Comparison of ENCODE assay signal across 15 cellular contexts in the genomic region with DNA sequence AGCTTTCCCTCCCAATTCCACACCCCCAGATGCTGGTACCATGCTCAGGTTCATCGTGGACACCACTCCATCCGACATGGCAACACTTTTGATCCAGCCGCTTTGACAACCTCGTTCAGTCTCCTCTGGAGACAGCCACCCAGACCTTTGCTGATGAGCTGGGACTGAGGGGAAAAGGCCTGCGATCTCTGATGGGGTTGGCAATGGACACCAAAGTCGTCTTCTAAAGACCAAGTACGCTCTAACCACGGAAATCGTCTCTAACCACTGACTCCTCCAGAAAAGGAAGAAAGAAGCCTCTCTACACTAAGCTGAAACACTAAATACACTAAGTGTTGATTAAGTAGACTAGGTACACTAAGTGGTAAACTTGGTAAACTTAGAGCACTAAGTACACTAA. TPM values are rescaled to one million over a fixed set of nuclear protein-coding genes. Genes with fewer than 3 reads are reported as not detected.
A peak's percentile ranks its signal among the peaks of the same experiment; 100 is the strongest.
DNase-seq lines count a peak whose midpoint lies in the region; ATAC-seq, FAIRE-seq and TF ChIP-seq lines count a peak whose summit lies in the region.
"Had no signal": no experiment of that assay in that cellular context is flagged by ENCODE, and none has a peak within 500 bp of the region (broad histone marks: within the 10 kb centered on the region; RNA-seq: fewer than 3 reads in every experiment).

No MANE protein-coding gene starts in this region.

- peak overlapping the region; percentile 12 to 92 for H3K4me3 Mint-ChIP-seq in CD14-positive monocyte
- H3K4me3 Mint-ChIP-seq in T-cell = peak overlapping the region in 1 of 3 donors; percentile 81
- peak overlapping the region in 7 of 10 donors; percentile 30 to 94 (median 55) for H3K4me3 Mint-ChIP-seq in naive thymus-derived CD4-positive, alpha-beta T cell

- H3K27ac ChIP-seq in naive thymus-derived CD4-positive, alpha-beta T cell (ENCODE audit: low read depth, low read length) = no peak overlapping the region
- H3K27ac ChIP-seq: left lung, parathyroid adenoma had no signal

- peak in 3 of 4 experiments; percentile 8 to 39 (median 38) for ATAC-seq in T-cell (replicated peaks in 1 of 4)
- no peak for ATAC-seq in naive thymus-derived CD4-positive, alpha-beta T cell

- TF ChIP-seq POLR2A in GM12891 (IDR thresholded peaks at IDR 0.05; ENCODE audit: low read depth, low read length) = no peak

- POLR2A ChIA-PET in T-cell (lab: Charles Lee) = no interaction called here
- POLR2A ChIA-PET in naive thymus-derived CD4-positive, alpha-beta T cell (lab: Charles Lee) = interaction anchor here (0.5 to 1.7 kb wide), 3 partner anchors 8 to 136 kb away, joined by 3 to 6 read pairs (median 4); no protein-coding TSS in a partner anchor

- peak; percentile 56 for FAIRE-seq in GM12891 (lab: Jason Lieb, UNC)

- CTCF ChIA-PET in T-cell (lab: Charles Lee) = interaction anchor here in 1 of 2 donors (0.7 to 1.3 kb wide), 3 partner anchors 10 to 149 kb away, joined by 3 to 4 read pairs (median 3); no protein-coding TSS in a partner anchor
- CTCF ChIA-PET in naive thymus-derived CD4-positive, alpha-beta T cell (lab: Charles Lee) = no interaction called here

- H3K27me3 Mint-ChIP-seq in CD14-positive monocyte (ENCODE audit: low read depth in 3 of 3) (peaks cover 94 to 99% (median 95%) of the 10 kb centered on the region in 3 donors), T-cell (peaks cover 78 to 83% of the 10 kb centered on the region in 2 donors)
- H3K27me3 Mint-ChIP-seq in naive thymus-derived CD4-positive, alpha-beta T cell = peaks cover 83 to 93% (median 87%) of the 10 kb centered on the region in 5 donors

- peak overlapping the region in 2 of 7 donors; percentile 55 to 83 for H3K27ac Mint-ChIP-seq in CD14-positive monocyte
- H3K27ac Mint-ChIP-seq in T-cell = no peak overlapping the region
- H3K27ac Mint-ChIP-seq in naive thymus-derived CD4-positive, alpha-beta T cell = no peak overlapping the region

- H3K9me3 Mint-ChIP-seq in CD14-positive monocyte (peaks cover 14 to 64% (median 49%) of the 10 kb centered on the region in 7 donors), T-cell (peaks cover 0 to 19% (median 12%) of the 10 kb centered on the region in 3 donors)
- H3K9me3 Mint-ChIP-seq in naive thymus-derived CD4-positive, alpha-beta T cell = peaks cover 0 to 17% (median 8%) of the 10 kb centered on the region in 11 donors

- H3K36me3 Mint-ChIP-seq in CD14-positive monocyte = peaks cover 17 to 27% of the 10 kb centered on the region in 2 donors
- peaks cover 5% of the 10 kb centered on the region for H3K36me3 Mint-ChIP-seq in T-cell
- peaks cover 0 to 10% (median 0%) of the 10 kb centered on the region in 5 donors for H3K36me3 Mint-ChIP-seq in naive thymus-derived CD4-positive, alpha-beta T cell

- DNase-seq in CD14-positive monocyte (ENCODE audit: low spot score) (no peak), GM12891 (ENCODE audit: insufficient read length, low spot score) (no peak), T-cell (no peak), DMS 273 treated with DMSO at 0.1 percent for 48 hours (lab: John Stamatoyannopoulos, UW) (no peak), DMS153 (lab: John Stamatoyannopoulos, UW) (no peak), NCI-H2171 treated with DMSO at 0.1 percent for 48 hours (lab: John Stamatoyannopoulos, UW) (no peak)
- DNase-seq in naive thymus-derived CD4-positive, alpha-beta T cell = no peak
- DNase-seq: amniotic stem cell, BE2C, caudate nucleus, GOT3, NCI-H510A, SHP77 had no signal

- TF ChIP-seq CTCF in CD14-positive monocyte (IDR thresholded peaks at IDR 0.05) = no peak

- H3K36me3 ChIP-seq in naive thymus-derived CD4-positive, alpha-beta T cell (ENCODE audit: control insufficient read depth in 2 of 3, insufficient read depth in 3 of 3, low read length in 3 of 3) = no peaks in the 10 kb centered on the region
- H3K36me3 ChIP-seq: BE2C, left lung had no signal

- peaks cover 49 to 50% of the 10 kb centered on the region in 2 donors for H3K27me3 ChIP-seq in naive thymus-derived CD4-positive, alpha-beta T cell (ENCODE audit: control insufficient read depth in 2 of 2, insufficient read depth in 2 of 2, low read length in 2 of 2)

- peaks cover 48% of the 10 kb centered on the region for H3K4me1 Mint-ChIP-seq in CD14-positive monocyte
- peaks cover 40 to 54% (median 52%) of the 10 kb centered on the region in 3 donors for H3K4me1 Mint-ChIP-seq in T-cell
- H3K4me1 Mint-ChIP-seq in naive thymus-derived CD4-positive, alpha-beta T cell = peaks cover 20 to 53% (median 44%) of the 10 kb centered on the region in 7 donors

- peak overlapping the region; percentile 22 for H3K4me3 ChIP-seq in naive thymus-derived CD4-positive, alpha-beta T cell (ENCODE audit: low read length)
- H3K4me3 ChIP-seq: left lung had no signal

- intact Hi-C loops in CD14-positive monocyte (cut with micrococcal nuclease) = no loop called here
- intact Hi-C loops in naive thymus-derived CD4-positive, alpha-beta T cell (cut with micrococcal nuclease) = no loop called here

- peaks cover 39 to 52% of the 10 kb centered on the region in 2 donors for H3K4me1 ChIP-seq in naive thymus-derived CD4-positive, alpha-beta T cell (ENCODE audit: control insufficient read depth in 2 of 2, insufficient read depth in 2 of 2, low read length in 2 of 2)
- H3K4me1 ChIP-seq: BE2C, parathyroid adenoma had no signal

- peaks cover 0 to 3% (median 0%) of the 10 kb centered on the region in 3 experiments for H3K9me3 ChIP-seq in naive thymus-derived CD4-positive, alpha-beta T cell (ENCODE audit: control insufficient read depth in 2 of 3, low read length in 3 of 3)
- H3K9me3 ChIP-seq: BE2C, left lung had no signal

TF ChIP-seq in GM12891, 5 proteins besides CTCF, POLR2A, EP300 and RAD21:
- no peak for TF ChIP-seq PAX5 (IDR thresholded peaks at IDR 0.05; ENCODE audit: insufficient read depth, low read length, severe bottlenecking)
- TF ChIP-seq TAF1 (IDR thresholded peaks at IDR 0.05; ENCODE audit: low read depth, low read length) = no peak
- TF ChIP-seq POLR2AphosphoS5 (IDR thresholded peaks at IDR 0.05; ENCODE audit: low read depth, low read length) = no peak
- TF ChIP-seq POU2F2 (IDR thresholded peaks at IDR 0.05; ENCODE audit: low read depth, low read length) = no peak
- no peak for TF ChIP-seq SPI1 (IDR thresholded peaks at IDR 0.05; ENCODE audit: low read depth, low read length)

RNA-seq across cellular contexts. Expression of gene HLA-E, which starts 26.1 kb away (rescaled TPM):
- polyA plus RNA-seq in CD14-positive monocyte = 100 to 1,000 TPM; 870 to 944 TPM
- polyA plus RNA-seq in GM12891 (2012; ENCODE audit: low read depth, missing spikeins) = 359 TPM
- total RNA-seq in T-cell = 1,000 to 10,000 TPM; 1,114 to 1,417 (median 1,253) TPM
- 1,000 to 10,000 TPM in 4 of 5 experiments, 100 to 1,000 TPM in 1; 614 to 1,412 (median 1,095) TPM for total RNA-seq in naive thymus-derived CD4-positive, alpha-beta T cell
- polyA plus RNA-seq in naive thymus-derived CD4-positive, alpha-beta T cell = 1,000 to 10,000 TPM; 3,020 to 3,096 TPM
